In genomic region chr3:189961525-189962161, GRCh38 we compare ENCODE assay signal across 8 cellular contexts.
A peak's percentile ranks its signal among the peaks of the same experiment; 100 is the strongest.
DNase-seq lines count a peak whose midpoint lies in the region; ATAC-seq and TF ChIP-seq lines count a peak whose summit lies in the region.

No MANE protein-coding gene starts in this region.

- CTCF ChIA-PET in Panc1 (lab: Charles Lee), result interaction anchor here (0.5 to 1.5 kb wide), 11 partner anchors 25 to 451 kb away, joined by 3 to 10 read pairs (median 4); partner anchors contain the start of gene CLDN1

- peak overlapping the region; percentile 53 for H2AFZ ChIP-seq in DND-41 (ENCODE audit: low read depth, low read length)
- H2AFZ ChIP-seq in GM23248, result 0 out of 2 replicates have a peak overlapping the region, but pooled peaks have one; percentile 25

- H3K27ac ChIP-seq in DND-41 (ENCODE audit: low read length), result no peak overlapping the region
- H3K27ac ChIP-seq in GM23248, result no peak overlapping the region
- H3K27ac ChIP-seq in Panc1 (ENCODE audit: low read length), result peak overlapping the region; percentile 57; the same call in 1 of the 2 replicates

- H3K9ac ChIP-seq in DND-41 (ENCODE audit: low read depth, low read length), result no peak overlapping the region
- 0 out of 2 replicates have a peak overlapping the region, but pooled peaks have one; percentile 3 for H3K9ac ChIP-seq in GM23248

- no peaks in the 10 kb centered on the region for H3K9me3 Mint-ChIP-seq in neural crest cell

- in situ Hi-C loops in GM23248 (cut with MboI) (loop anchor here (5.0 to 25.0 kb wide), 3 partner anchors 236 to 476 kb away; partner anchors contain the start of genes CLDN1 and TMEM207), Panc1 (cut with HindIII; ENCODE audit: low pct_unique_long_range_greater_than_20kb, low sequenced_read_pairs) (loop anchor here (25.0 kb wide), 1 partner anchor 126 kb away; no protein-coding TSS in a partner anchor)

- ATAC-seq in DND-41 (ENCODE audit: insufficient read depth, low read depth) (peak; percentile 81), Panc1 (peak; percentile 80)

- H4K20me1 ChIP-seq in DND-41 (ENCODE audit: insufficient read depth, low read length) (no peaks in the 10 kb centered on the region), GM23248 (ENCODE audit: insufficient read depth) (no peaks in the 10 kb centered on the region)

- H3K36me3 ChIP-seq in DND-41 (ENCODE audit: insufficient read depth, low read length) (no peaks in the 10 kb centered on the region), GM23248 (ENCODE audit: low read depth) (no peaks in the 10 kb centered on the region), Panc1 (ENCODE audit: control insufficient read depth, insufficient read depth, low read length) (no peaks in the 10 kb centered on the region)

- no peaks in the 10 kb centered on the region for H3K9me2 ChIP-seq in GM23248 (ENCODE audit: insufficient read depth)

- intact Hi-C loops in Panc1 (cut with micrococcal nuclease; ENCODE audit: unreplicated experiment), result loop anchor here (1.0 to 5.0 kb wide), 3 partner anchors 241 to 461 kb away; partner anchors contain the start of gene CLDN1

- DNase-seq in DND-41 (peak; percentile 67), GM23248 (peak; percentile 85), Panc1 (ENCODE audit: low read depth, low spot score) (no peak), fibroblast of peridontal ligament (ENCODE audit: extremely low read depth) (peak; percentile 92), neural crest cell (ENCODE audit: low read depth, low spot score) (peak; percentile 85), superior temporal gyrus (ENCODE audit: extremely low spot score) (peak; percentile 98)
- peak; percentile 86 to 89 for DNase-seq in activated T-cell treated with anti-CD3 and anti-CD28 coated beads, Interleukin-2, amount 50 U/mL, for 48 hours

- 0 to 1% methylated on average over 8 of the region's 8 CpGs for WGBS in GM23248 (ENCODE audit: low coverage in 1 of 2, low lambda C conversion rate in 2 of 2, missing lambda C conversion rate in 2 of 2), 2 experiments

- H3K36me3 Mint-ChIP-seq in neural crest cell (ENCODE audit: low read depth), result no peaks in the 10 kb centered on the region

- H3K4me1 Mint-ChIP-seq in neural crest cell, result peaks cover 14% of the 10 kb centered on the region

- H3K27ac Mint-ChIP-seq in neural crest cell (ENCODE audit: unreplicated experiment), result no peak overlapping the region

- H3K79me2 ChIP-seq in DND-41 (ENCODE audit: insufficient read depth, low read length) (no peaks in the 10 kb centered on the region), GM23248 (ENCODE audit: insufficient read depth) (no peaks in the 10 kb centered on the region)

- no peaks in the 10 kb centered on the region for H3K4me1 ChIP-seq in DND-41 (ENCODE audit: insufficient read depth, low read length)
- 0 out of 2 replicates have a peak, but pooled peaks cover 3% of the 10 kb centered on the region for H3K4me1 ChIP-seq in GM23248 (ENCODE audit: insufficient read depth)
- H3K4me1 ChIP-seq in Panc1 (ENCODE audit: control insufficient read depth, insufficient read depth, low read length), result peaks cover 8% of the 10 kb centered on the region

- no peaks in the 10 kb centered on the region for H3K27me3 Mint-ChIP-seq in neural crest cell (ENCODE audit: low read depth)

- H3K4me3 ChIP-seq in DND-41 (ENCODE audit: low read depth in 1 of 2, low read length in 2 of 2) (no peak overlapping the region), GM23248 (peak overlapping the region; percentile 25; the same call in 1 of the 2 replicates), Panc1 (ENCODE audit: low read depth in 2 of 2, low read length in 2 of 2) (no peak overlapping the region)

- POLR2A ChIA-PET in Panc1 (lab: Charles Lee), result interaction anchor here (0.6 to 0.7 kb wide), 3 partner anchors 241 to 685 kb away, joined by 3 to 5 read pairs (median 4); no protein-coding TSS in a partner anchor

- no peaks in the 10 kb centered on the region for H3K27me3 ChIP-seq in DND-41 (ENCODE audit: insufficient read depth, low read length, poor library complexity)
- H3K27me3 ChIP-seq in GM23248 (replicated peaks; ENCODE audit: insufficient read depth), result no peaks in the 10 kb centered on the region
- H3K27me3 ChIP-seq in Panc1 (ENCODE audit: control insufficient read depth, insufficient read depth, low read length), result no peaks in the 10 kb centered on the region

- TF ChIP-seq CTCF in DND-41 (IDR thresholded peaks at IDR 0.05; ENCODE audit: borderline replicate concordance, extremely low read depth, low read length, poor library complexity, severe bottlenecking) (peak; percentile 95), LNCAP (IDR thresholded peaks at IDR 0.05) (peak; percentile 89), Panc1 (IDR thresholded peaks at IDR 0.05) (peak; percentile 95), neural crest cell (conservative IDR thresholded peaks at IDR 0.05) (peak; percentile 98)

- H3K4me3 Mint-ChIP-seq in neural crest cell, result no peak overlapping the region

- H3K4me2 ChIP-seq in DND-41 (ENCODE audit: insufficient read depth, low read length) (no peak overlapping the region), GM23248 (ENCODE audit: unreplicated experiment) (peak overlapping the region; percentile 56)

- H3K9me3 ChIP-seq in DND-41 (ENCODE audit: insufficient read depth, low read length, severe bottlenecking), result no peaks in the 10 kb centered on the region
- no peaks in the 10 kb centered on the region for H3K9me3 ChIP-seq in GM23248 (ENCODE audit: low read depth)
- H3K9me3 ChIP-seq in Panc1 (ENCODE audit: control insufficient read depth, insufficient read depth, low read depth, low read length), result no peaks in the 10 kb centered on the region

- no peaks in the 10 kb centered on the region for H3F3A ChIP-seq in GM23248 (ENCODE audit: insufficient read depth)

- BruUV-seq in Panc1 (replicated peaks; lab: Mats Ljungman, UMichigan), result no TSS peak
